ENCODE assay signal across 10 cellular contexts in genomic region chr22:22709719-22710445, GRCh38.
DNase-seq lines count a peak whose midpoint lies in the region; ATAC-seq and TF ChIP-seq lines count a peak whose summit lies in the region.
"Had no signal": no experiment of that assay in that cellular context is flagged by ENCODE, and none has a peak within 500 bp of the region (broad histone marks: within the 10 kb centered on the region; RNA-seq: fewer than 3 reads in every experiment).

No MANE protein-coding gene starts in this region.

- no peak overlapping the region for H2BK12ac ChIP-seq in mesenchymal stem cell (ENCODE audit: low read length in 2 of 2)

- H2BK120ac ChIP-seq in IMR-90 (ENCODE audit: low read depth, low read length) (no peak overlapping the region), mesenchymal stem cell (ENCODE audit: low read depth, low read length) (no peak overlapping the region)

- no peak overlapping the region for H3K27ac ChIP-seq in IMR-90 (ENCODE audit: insufficient read depth, low read length)
- H3K27ac ChIP-seq in brain microvascular endothelial cell = no peak overlapping the region
- H3K27ac ChIP-seq in mesenchymal stem cell (ENCODE audit: low read length, poor library complexity, severe bottlenecking) = no peak overlapping the region
- no peak overlapping the region for H3K27ac ChIP-seq in transverse colon
- H3K27ac ChIP-seq: esophagus squamous epithelium, suprapubic skin had no signal

- 45% methylated on average over 2 of the region's 4 CpGs; no CpG with 5 or more reads in 1 of the 2 experiments for WGBS in IMR-90 (ENCODE audit: extremely low coverage in 2 of 2, insufficient read length in 1 of 2), 2 experiments
- WGBS in mesenchymal stem cell = 30% methylated on average over 4 of the region's 4 CpGs
- 75 to 100% methylated on average over 1 to 4 of the region's 4 CpGs for WGBS in transverse colon (ENCODE audit: low coverage in 1 of 2), 2 donors

- H4K91ac ChIP-seq in IMR-90 (ENCODE audit: insufficient read depth, low read depth, low read length) = no peak overlapping the region
- H4K91ac ChIP-seq in mesenchymal stem cell (ENCODE audit: low read length) = peak overlapping the region; percentile 16

- H3K36me3 ChIP-seq in IMR-90 (ENCODE audit: control insufficient read depth, insufficient read depth, low read length) (no peaks in the 10 kb centered on the region), brain microvascular endothelial cell (replicated peaks) (no peaks in the 10 kb centered on the region), mesenchymal stem cell (ENCODE audit: control insufficient read depth in 1 of 2, insufficient read depth in 2 of 2, low read depth in 1 of 2, low read length in 2 of 2) (no peaks in the 10 kb centered on the region), transverse colon (no peaks in the 10 kb centered on the region)
- H3K36me3 ChIP-seq: esophagus squamous epithelium, suprapubic skin had no signal

- TF ChIP-seq RAD21 in IMR-90 (IDR thresholded peaks at IDR 0.05; ENCODE audit: low read length) = peak; percentile 40

- no peak overlapping the region for H2BK5ac ChIP-seq in IMR-90 (ENCODE audit: low read depth, low read length, poor library complexity, severe bottlenecking)
- no peak overlapping the region for H2BK5ac ChIP-seq in mesenchymal stem cell (ENCODE audit: low read depth, low read length, poor library complexity, severe bottlenecking)

- H3K56ac ChIP-seq in IMR-90 (ENCODE audit: extremely low read depth, insufficient read depth, low read length) = no peak overlapping the region

- H3K79me1 ChIP-seq in IMR-90 (ENCODE audit: low read depth in 1 of 2, low read length in 2 of 2) = no peaks in the 10 kb centered on the region
- no peaks in the 10 kb centered on the region for H3K79me1 ChIP-seq in mesenchymal stem cell (replicated peaks; ENCODE audit: low read length, poor library complexity, severe bottlenecking)

- no peak overlapping the region for H3K4me2 ChIP-seq in IMR-90 (ENCODE audit: low read depth, low read length)
- no peak overlapping the region for H3K4me2 ChIP-seq in mesenchymal stem cell (ENCODE audit: low read length, poor library complexity, severe bottlenecking)

- no peak overlapping the region for H2BK20ac ChIP-seq in IMR-90 (ENCODE audit: low read depth, low read length)

- H3K27me3 Mint-ChIP-seq in stimulated activated naive CD8-positive, alpha-beta T cell treated with anti-CD3 and anti-CD28 coated beads, Interleukin-15, amount 100 ng/mL, for 72 hours = no peaks in the 10 kb centered on the region

- H2BK15ac ChIP-seq in IMR-90 (ENCODE audit: low read depth, low read length) = no peak overlapping the region
- no peak overlapping the region for H2BK15ac ChIP-seq in mesenchymal stem cell (ENCODE audit: low read depth, poor library complexity, severe bottlenecking)

- H3K4ac ChIP-seq in IMR-90 (ENCODE audit: low read depth, low read length) = no peak overlapping the region
- H3K4ac ChIP-seq in mesenchymal stem cell (ENCODE audit: low read depth in 1 of 2, low read length in 2 of 2) = no peak overlapping the region

- H3K9me3 ChIP-seq in IMR-90 (ENCODE audit: control insufficient read depth, insufficient read depth, low read length) (no peaks in the 10 kb centered on the region), mesenchymal stem cell (ENCODE audit: control insufficient read depth, low read length) (no peaks in the 10 kb centered on the region), transverse colon (no peaks in the 10 kb centered on the region)
- H3K9me3 ChIP-seq: esophagus squamous epithelium, suprapubic skin had no signal

- no peak for TF ChIP-seq EP300 in transverse colon (IDR thresholded peaks at IDR 0.05; ENCODE audit: low read depth)

- no peaks in the 10 kb centered on the region for H3K4me1 ChIP-seq in IMR-90 (ENCODE audit: control insufficient read depth, insufficient read depth, low read length)
- H3K4me1 ChIP-seq in mesenchymal stem cell (ENCODE audit: control insufficient read depth, insufficient read depth, low read depth, low read length) = no peaks in the 10 kb centered on the region
- H3K4me1 ChIP-seq in transverse colon = no peaks in the 10 kb centered on the region
- H3K4me1 ChIP-seq: esophagus squamous epithelium, suprapubic skin had no signal

- dilution Hi-C loops in IMR-90 (cut with HindIII; ENCODE audit: low sequenced_read_pairs, unreplicated experiment) = no loop called here

- H2AK5ac ChIP-seq in IMR-90 (ENCODE audit: low read depth, low read length) = no peak overlapping the region
- H2AK5ac ChIP-seq in mesenchymal stem cell (ENCODE audit: low read length, severe bottlenecking) = no peak overlapping the region

- no TSS peak for BruUV-seq in IMR-90 (replicated peaks; lab: Mats Ljungman, UMichigan)

- no peak overlapping the region for H3K14ac ChIP-seq in IMR-90 (replicated peaks; ENCODE audit: low read depth, low read length)
- no peak overlapping the region for H3K14ac ChIP-seq in mesenchymal stem cell (ENCODE audit: low read length in 2 of 2)

- H3K4me3 ChIP-seq in IMR-90 (ENCODE audit: insufficient read depth, low read depth, low read length) (no peak overlapping the region), brain microvascular endothelial cell (ENCODE audit: low read depth, low read length) (no peak overlapping the region), mesenchymal stem cell (ENCODE audit: insufficient read depth in 1 of 2, low read depth in 1 of 2, low read length in 2 of 2) (no peak overlapping the region), transverse colon (no peak overlapping the region)
- H3K4me3 ChIP-seq: esophagus squamous epithelium, suprapubic skin had no signal

- H3K23ac ChIP-seq in IMR-90 (ENCODE audit: low read depth, low read length) = no peak overlapping the region
- H3K23ac ChIP-seq in mesenchymal stem cell (ENCODE audit: low read length in 2 of 2) = no peak overlapping the region

- H3K27me3 ChIP-seq in IMR-90 (ENCODE audit: control insufficient read depth, insufficient read depth, low read length) (peaks cover 1% of the 10 kb centered on the region; the same call in 1 of the 2 replicates), brain microvascular endothelial cell (replicated peaks) (peaks cover 22% of the 10 kb centered on the region), mesenchymal stem cell (ENCODE audit: control insufficient read depth in 1 of 2, insufficient read depth in 1 of 2, low read length in 2 of 2) (peaks cover 0 to 24% of the 10 kb centered on the region in 2 experiments), transverse colon (no peaks in the 10 kb centered on the region)
- H3K27me3 ChIP-seq: suprapubic skin had no signal

- H3K27ac Mint-ChIP-seq in stimulated activated naive CD8-positive, alpha-beta T cell treated with anti-CD3 and anti-CD28 coated beads, Interleukin-15, amount 100 ng/mL, for 72 hours = peak overlapping the region in 1 of 2 donors; percentile 87
- H3K27ac Mint-ChIP-seq: activated naive CD4-positive, alpha-beta T cell treated with anti-CD3 and anti-CD28 coated beads, Interleukin-2, amount 50 U/mL, for 72 hours had no signal

- CTCF ChIA-PET in IMR-90 (lab: Yijun Ruan, JAX) = interaction anchor here (0.8 to 1.4 kb wide), 3 partner anchors 13 to 43 kb away, joined by 3 to 4 read pairs (median 4); no protein-coding TSS in a partner anchor

- H3K18ac ChIP-seq in IMR-90 (ENCODE audit: low read depth, low read length) (no peak overlapping the region), mesenchymal stem cell (ENCODE audit: low read depth in 1 of 2, low read length in 2 of 2) (no peak overlapping the region)

- no peak overlapping the region for H4K8ac ChIP-seq in IMR-90 (ENCODE audit: low read depth in 2 of 2, low read length in 2 of 2)
- no peak overlapping the region for H4K8ac ChIP-seq in mesenchymal stem cell (ENCODE audit: low read length)

- POLR2A ChIA-PET in IMR-90 (lab: Charles Lee; ENCODE audit: unreplicated experiment) = no interaction called here

- no peaks in the 10 kb centered on the region for H3K9me3 Mint-ChIP-seq in stimulated activated naive CD8-positive, alpha-beta T cell treated with anti-CD3 and anti-CD28 coated beads, Interleukin-15, amount 100 ng/mL, for 72 hours
- H3K9me3 Mint-ChIP-seq: activated naive CD4-positive, alpha-beta T cell treated with anti-CD3 and anti-CD28 coated beads, Interleukin-2, amount 50 U/mL, for 72 hours had no signal

- TF ChIP-seq CTCF in GM10266 (IDR thresholded peaks at IDR 0.05; ENCODE audit: control insufficient read depth, insufficient read depth, low read depth, missing control alignments) (peak; percentile 19), IMR-90 (conservative IDR thresholded peaks at IDR 0.05; ENCODE audit: low read depth, low read length) (peak; percentile 35; the same call in 1 of the 2 replicates), brain microvascular endothelial cell (IDR thresholded peaks at IDR 0.05; ENCODE audit: low read depth, low read length, missing control alignments) (peak; percentile 40), transverse colon (IDR thresholded peaks at IDR 0.05) (no peak)

- H3K9ac ChIP-seq in IMR-90 (ENCODE audit: low read depth, low read length) (no peak overlapping the region), mesenchymal stem cell (ENCODE audit: low read length) (no peak overlapping the region)

- no peaks in the 10 kb centered on the region for H3K9me1 ChIP-seq in IMR-90 (ENCODE audit: insufficient read depth, low read length)

- TF ChIP-seq POLR2A in IMR-90 (IDR thresholded peaks at IDR 0.05; ENCODE audit: low read depth, low read length) = no peak
- no peak for TF ChIP-seq POLR2A in transverse colon (IDR thresholded peaks at IDR 0.05)

- H3K4me3 Mint-ChIP-seq in stimulated activated naive CD8-positive, alpha-beta T cell treated with anti-CD3 and anti-CD28 coated beads, Interleukin-15, amount 100 ng/mL, for 72 hours = no peak overlapping the region

- H3K4me1 Mint-ChIP-seq in stimulated activated naive CD8-positive, alpha-beta T cell treated with anti-CD3 and anti-CD28 coated beads, Interleukin-15, amount 100 ng/mL, for 72 hours = no peaks in the 10 kb centered on the region

- no peak overlapping the region for H2AK9ac ChIP-seq in IMR-90 (replicated peaks; ENCODE audit: low read depth, low read length, poor library complexity)

- intact Hi-C loops in IMR-90 (cut with micrococcal nuclease) (loop anchor here (5.0 kb wide), 1 partner anchor 37 kb away; no protein-coding TSS in a partner anchor), transverse colon (cut with DNase I; ENCODE audit: low total_unique reads) (no loop called here)

- in situ Hi-C loops in IMR-90 (cut with MboI; ENCODE audit: low sequenced_read_pairs) = no loop called here
- in situ Hi-C loops in brain microvascular endothelial cell (cut with HindIII; ENCODE audit: low pct_ligation_motif_present, low sequenced_read_pairs) = no loop called here
- in situ Hi-C loops in transverse colon (cut with MboI; ENCODE audit: low pct_ligation_motif_present in 1 of 4, low pct_unique_long_range_greater_than_20kb in 1 of 4, low sequenced_read_pairs in 3 of 4) = no loop called here

- H2AFZ ChIP-seq in IMR-90 (replicated peaks; ENCODE audit: low read length, poor library complexity) = no peak overlapping the region
- no peak overlapping the region for H2AFZ ChIP-seq in mesenchymal stem cell (ENCODE audit: low read depth, low read length)

- ATAC-seq in IMR-90 (ENCODE audit: low read depth) (no peak), HG03342 (IDR thresholded peaks at IDR 0.05; ENCODE audit: unreplicated experiment) (no peak)
- no peak for ATAC-seq in stimulated activated naive CD8-positive, alpha-beta T cell treated with anti-CD3 and anti-CD28 coated beads, Interleukin-15, amount 100 ng/mL, for 72 hours

- no peaks in the 10 kb centered on the region for H4K20me1 ChIP-seq in IMR-90 (ENCODE audit: insufficient read depth, low read length)

- DNase-seq in GM10266 (ENCODE audit: extremely low spot score) = no peak
- DNase-seq in IMR-90 = no peak
- no peak for DNase-seq in brain microvascular endothelial cell
- no peak for DNase-seq in mesenchymal stem cell
- DNase-seq in transverse colon = no peak
- no peak for DNase-seq in stimulated activated naive CD8-positive, alpha-beta T cell treated with anti-CD3 and anti-CD28 coated beads, Interleukin-15, amount 100 ng/mL, for 72 hours
- DNase-seq: esophagus squamous epithelium had no signal

- H4K5ac ChIP-seq in IMR-90 (ENCODE audit: low read depth, low read length) = no peak overlapping the region

Comparison
In these comparisons a context has a peak if more than half of its experiments do, and no peak if none do; other contexts are left out.
1. CTCF ChIP-seq: peak in GM10266 (single experiment), IMR-90 (single experiment) and brain microvascular endothelial cell (single experiment); none in transverse colon (0 of 5).